Comparison of ENCODE assay signal across 1 cellular context in genomic region chr6:170063851-170064617, GRCh38.
TF ChIP-seq lines count a peak whose summit lies in the region.

No MANE protein-coding gene starts in this region.

TF ChIP-seq in WTC11, 78 proteins besides CTCF, POLR2A, EP300 and RAD21 (continued from another document):
- TF ChIP-seq, protein P1, sequence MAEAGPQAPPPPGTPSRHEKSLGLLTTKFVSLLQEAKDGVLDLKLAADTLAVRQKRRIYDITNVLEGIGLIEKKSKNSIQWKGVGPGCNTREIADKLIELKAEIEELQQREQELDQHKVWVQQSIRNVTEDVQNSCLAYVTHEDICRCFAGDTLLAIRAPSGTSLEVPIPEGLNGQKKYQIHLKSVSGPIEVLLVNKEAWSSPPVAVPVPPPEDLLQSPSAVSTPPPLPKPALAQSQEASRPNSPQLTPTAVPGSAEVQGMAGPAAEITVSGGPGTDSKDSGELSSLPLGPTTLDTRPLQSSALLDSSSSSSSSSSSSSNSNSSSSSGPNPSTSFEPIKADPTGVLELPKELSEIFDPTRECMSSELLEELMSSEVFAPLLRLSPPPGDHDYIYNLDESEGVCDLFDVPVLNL (CRISPR knock-in tag; IDR thresholded peaks at IDR 0.05; ENCODE audit: borderline replicate concordance, low read depth): no peak
- TF ChIP-seq SMAD3 (CRISPR knock-in tag; IDR thresholded peaks at IDR 0.05; ENCODE audit: borderline replicate concordance) (no peak), GRHL2 (CRISPR knock-in tag; IDR thresholded peaks at IDR 0.05; ENCODE audit: insufficient replicate concordance, severe bottlenecking) (no peak), USF1 (CRISPR knock-in tag; IDR thresholded peaks at IDR 0.05) (no peak)
- TF ChIP-seq, protein P2, sequence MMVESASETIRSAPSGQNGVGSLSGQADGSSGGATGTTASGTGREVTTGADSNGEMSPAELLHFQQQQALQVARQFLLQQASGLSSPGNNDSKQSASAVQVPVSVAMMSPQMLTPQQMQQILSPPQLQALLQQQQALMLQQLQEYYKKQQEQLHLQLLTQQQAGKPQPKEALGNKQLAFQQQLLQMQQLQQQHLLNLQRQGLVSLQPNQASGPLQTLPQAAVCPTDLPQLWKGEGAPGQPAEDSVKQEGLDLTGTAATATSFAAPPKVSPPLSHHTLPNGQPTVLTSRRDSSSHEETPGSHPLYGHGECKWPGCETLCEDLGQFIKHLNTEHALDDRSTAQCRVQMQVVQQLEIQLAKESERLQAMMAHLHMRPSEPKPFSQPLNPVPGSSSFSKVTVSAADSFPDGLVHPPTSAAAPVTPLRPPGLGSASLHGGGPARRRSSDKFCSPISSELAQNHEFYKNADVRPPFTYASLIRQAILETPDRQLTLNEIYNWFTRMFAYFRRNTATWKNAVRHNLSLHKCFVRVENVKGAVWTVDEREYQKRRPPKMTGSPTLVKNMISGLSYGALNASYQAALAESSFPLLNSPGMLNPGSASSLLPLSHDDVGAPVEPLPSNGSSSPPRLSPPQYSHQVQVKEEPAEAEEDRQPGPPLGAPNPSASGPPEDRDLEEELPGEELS (CRISPR knock-in tag; IDR thresholded peaks at IDR 0.05): no peak
TF ChIP-seq in WTC11: peak in this region for 0.
